ENCODE assay signal across 1 cellular context in the genomic region with DNA sequence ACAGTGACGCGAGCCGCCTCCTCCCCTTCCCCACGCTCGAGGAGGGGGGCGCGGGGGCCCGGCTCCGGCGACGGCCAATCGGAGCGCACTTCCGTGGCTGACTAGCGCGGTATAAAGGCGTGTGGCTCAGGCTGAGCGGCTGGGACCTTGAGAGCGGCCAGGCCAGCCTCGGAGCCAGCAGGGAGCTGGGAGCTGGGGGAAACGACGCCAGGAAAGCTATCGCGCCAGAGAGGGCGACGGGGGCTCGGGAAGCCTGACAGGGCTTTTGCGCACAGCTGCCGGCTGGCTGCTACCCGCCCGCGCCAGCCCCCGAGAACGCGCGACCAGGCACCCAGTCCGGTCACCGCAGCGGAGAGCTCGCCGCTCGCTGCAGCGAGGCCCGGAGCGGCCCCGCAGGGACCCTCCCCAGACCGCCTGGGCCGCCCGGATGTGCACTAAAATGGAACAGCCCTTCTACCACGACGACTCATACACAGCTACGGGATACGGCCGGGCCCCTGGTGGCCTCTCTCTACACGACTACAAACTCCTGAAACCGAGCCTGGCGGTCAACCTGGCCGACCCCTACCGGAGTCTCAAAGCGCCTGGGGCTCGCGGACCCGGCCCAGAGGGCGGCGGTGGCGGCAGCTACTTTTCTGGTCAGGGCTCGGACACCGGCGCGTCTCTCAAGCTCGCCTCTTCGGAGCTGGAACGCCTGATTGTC.
A peak's percentile ranks its signal among the peaks of the same experiment; 100 is the strongest.
TF ChIP-seq lines count a peak whose summit lies in the region.

A gene (plus strand): TSS at position 142 of the 703 bp plus-strand sequence. CDS start 286 bp downstream, at position 428.

TF ChIP-seq in K562, 482 proteins besides CTCF, POLR2A, EP300 and RAD21 (continued from another document and continues in another):
- TF ChIP-seq, protein P1, sequence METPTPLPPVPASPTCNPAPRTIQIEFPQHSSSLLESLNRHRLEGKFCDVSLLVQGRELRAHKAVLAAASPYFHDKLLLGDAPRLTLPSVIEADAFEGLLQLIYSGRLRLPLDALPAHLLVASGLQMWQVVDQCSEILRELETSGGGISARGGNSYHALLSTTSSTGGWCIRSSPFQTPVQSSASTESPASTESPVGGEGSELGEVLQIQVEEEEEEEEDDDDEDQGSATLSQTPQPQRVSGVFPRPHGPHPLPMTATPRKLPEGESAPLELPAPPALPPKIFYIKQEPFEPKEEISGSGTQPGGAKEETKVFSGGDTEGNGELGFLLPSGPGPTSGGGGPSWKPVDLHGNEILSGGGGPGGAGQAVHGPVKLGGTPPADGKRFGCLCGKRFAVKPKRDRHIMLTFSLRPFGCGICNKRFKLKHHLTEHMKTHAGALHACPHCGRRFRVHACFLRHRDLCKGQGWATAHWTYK (CRISPR knock-in tag; IDR thresholded peaks at IDR 0.05), result peak; percentile 85
- no peak for TF ChIP-seq ZNF217 (CRISPR knock-in tag; IDR thresholded peaks at IDR 0.05)
- TF ChIP-seq NR1H2 (CRISPR knock-in tag; IDR thresholded peaks at IDR 0.05), result peak; percentile 87; the same call in 1 of the 2 replicates
- peak; percentile 100 for TF ChIP-seq KDM5B (IDR thresholded peaks at IDR 0.05; ENCODE audit: insufficient replicate concordance, low read depth, low read length)
- no peak for TF ChIP-seq KAT8 (IDR thresholded peaks at IDR 0.05; ENCODE audit: low read depth)
- peak; percentile 99 for TF ChIP-seq MTA3 (IDR thresholded peaks at IDR 0.05; ENCODE audit: borderline replicate concordance)
- TF ChIP-seq, protein P2, sequence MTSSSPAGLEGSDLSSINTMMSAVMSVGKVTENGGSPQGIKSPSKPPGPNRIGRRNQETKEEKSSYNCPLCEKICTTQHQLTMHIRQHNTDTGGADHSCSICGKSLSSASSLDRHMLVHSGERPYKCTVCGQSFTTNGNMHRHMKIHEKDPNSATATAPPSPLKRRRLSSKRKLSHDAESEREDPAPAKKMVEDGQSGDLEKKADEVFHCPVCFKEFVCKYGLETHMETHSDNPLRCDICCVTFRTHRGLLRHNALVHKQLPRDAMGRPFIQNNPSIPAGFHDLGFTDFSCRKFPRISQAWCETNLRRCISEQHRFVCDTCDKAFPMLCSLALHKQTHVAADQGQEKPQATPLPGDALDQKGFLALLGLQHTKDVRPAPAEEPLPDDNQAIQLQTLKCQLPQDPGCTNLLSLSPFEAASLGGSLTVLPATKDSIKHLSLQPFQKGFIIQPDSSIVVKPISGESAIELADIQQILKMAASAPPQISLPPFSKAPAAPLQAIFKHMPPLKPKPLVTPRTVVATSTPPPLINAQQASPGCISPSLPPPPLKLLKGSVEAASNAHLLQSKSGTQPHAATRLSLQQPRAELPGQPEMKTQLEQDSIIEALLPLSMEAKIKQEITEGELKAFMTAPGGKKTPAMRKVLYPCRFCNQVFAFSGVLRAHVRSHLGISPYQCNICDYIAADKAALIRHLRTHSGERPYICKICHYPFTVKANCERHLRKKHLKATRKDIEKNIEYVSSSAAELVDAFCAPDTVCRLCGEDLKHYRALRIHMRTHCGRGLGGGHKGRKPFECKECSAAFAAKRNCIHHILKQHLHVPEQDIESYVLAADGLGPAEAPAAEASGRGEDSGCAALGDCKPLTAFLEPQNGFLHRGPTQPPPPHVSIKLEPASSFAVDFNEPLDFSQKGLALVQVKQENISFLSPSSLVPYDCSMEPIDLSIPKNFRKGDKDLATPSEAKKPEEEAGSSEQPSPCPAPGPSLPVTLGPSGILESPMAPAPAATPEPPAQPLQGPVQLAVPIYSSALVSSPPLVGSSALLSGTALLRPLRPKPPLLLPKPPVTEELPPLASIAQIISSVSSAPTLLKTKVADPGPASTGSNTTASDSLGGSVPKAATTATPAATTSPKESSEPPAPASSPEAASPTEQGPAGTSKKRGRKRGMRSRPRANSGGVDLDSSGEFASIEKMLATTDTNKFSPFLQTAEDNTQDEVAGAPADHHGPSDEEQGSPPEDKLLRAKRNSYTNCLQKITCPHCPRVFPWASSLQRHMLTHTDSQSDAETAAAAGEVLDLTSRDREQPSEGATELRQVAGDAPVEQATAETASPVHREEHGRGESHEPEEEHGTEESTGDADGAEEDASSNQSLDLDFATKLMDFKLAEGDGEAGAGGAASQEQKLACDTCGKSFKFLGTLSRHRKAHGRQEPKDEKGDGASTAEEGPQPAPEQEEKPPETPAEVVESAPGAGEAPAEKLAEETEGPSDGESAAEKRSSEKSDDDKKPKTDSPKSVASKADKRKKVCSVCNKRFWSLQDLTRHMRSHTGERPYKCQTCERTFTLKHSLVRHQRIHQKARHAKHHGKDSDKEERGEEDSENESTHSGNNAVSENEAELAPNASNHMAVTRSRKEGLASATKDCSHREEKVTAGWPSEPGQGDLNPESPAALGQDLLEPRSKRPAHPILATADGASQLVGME (CRISPR knock-in tag; IDR thresholded peaks at IDR 0.05), result no peak; the same call in 1 of the 2 replicates
- TF ChIP-seq ARHGAP35 (IDR thresholded peaks at IDR 0.05; ENCODE audit: partially characterized antibody), result no peak
- TF ChIP-seq, protein P3, sequence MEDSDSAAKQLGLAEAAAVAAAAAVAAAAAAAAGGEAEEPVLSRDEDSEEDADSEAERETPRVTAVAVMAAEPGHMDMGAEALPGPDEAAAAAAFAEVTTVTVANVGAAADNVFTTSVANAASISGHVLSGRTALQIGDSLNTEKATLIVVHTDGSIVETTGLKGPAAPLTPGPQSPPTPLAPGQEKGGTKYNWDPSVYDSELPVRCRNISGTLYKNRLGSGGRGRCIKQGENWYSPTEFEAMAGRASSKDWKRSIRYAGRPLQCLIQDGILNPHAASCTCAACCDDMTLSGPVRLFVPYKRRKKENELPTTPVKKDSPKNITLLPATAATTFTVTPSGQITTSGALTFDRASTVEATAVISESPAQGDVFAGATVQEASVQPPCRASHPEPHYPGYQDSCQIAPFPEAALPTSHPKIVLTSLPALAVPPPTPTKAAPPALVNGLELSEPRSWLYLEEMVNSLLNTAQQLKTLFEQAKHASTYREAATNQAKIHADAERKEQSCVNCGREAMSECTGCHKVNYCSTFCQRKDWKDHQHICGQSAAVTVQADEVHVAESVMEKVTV (CRISPR knock-in tag; IDR thresholded peaks at IDR 0.05), result no peak
- TF ChIP-seq HIVEP1 (CRISPR knock-in tag; IDR thresholded peaks at IDR 0.05), result peak; percentile 55; the same call in 1 of the 2 replicates
- TF ChIP-seq, protein P4, sequence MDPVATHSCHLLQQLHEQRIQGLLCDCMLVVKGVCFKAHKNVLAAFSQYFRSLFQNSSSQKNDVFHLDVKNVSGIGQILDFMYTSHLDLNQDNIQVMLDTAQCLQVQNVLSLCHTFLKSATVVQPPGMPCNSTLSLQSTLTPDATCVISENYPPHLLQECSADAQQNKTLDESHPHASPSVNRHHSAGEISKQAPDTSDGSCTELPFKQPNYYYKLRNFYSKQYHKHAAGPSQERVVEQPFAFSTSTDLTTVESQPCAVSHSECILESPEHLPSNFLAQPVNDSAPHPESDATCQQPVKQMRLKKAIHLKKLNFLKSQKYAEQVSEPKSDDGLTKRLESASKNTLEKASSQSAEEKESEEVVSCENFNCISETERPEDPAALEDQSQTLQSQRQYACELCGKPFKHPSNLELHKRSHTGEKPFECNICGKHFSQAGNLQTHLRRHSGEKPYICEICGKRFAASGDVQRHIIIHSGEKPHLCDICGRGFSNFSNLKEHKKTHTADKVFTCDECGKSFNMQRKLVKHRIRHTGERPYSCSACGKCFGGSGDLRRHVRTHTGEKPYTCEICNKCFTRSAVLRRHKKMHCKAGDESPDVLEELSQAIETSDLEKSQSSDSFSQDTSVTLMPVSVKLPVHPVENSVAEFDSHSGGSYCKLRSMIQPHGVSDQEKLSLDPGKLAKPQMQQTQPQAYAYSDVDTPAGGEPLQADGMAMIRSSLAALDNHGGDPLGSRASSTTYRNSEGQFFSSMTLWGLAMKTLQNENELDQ (CRISPR knock-in tag; IDR thresholded peaks at IDR 0.05; ENCODE audit: borderline replicate concordance), result no peak
- TF ChIP-seq, protein P5, sequence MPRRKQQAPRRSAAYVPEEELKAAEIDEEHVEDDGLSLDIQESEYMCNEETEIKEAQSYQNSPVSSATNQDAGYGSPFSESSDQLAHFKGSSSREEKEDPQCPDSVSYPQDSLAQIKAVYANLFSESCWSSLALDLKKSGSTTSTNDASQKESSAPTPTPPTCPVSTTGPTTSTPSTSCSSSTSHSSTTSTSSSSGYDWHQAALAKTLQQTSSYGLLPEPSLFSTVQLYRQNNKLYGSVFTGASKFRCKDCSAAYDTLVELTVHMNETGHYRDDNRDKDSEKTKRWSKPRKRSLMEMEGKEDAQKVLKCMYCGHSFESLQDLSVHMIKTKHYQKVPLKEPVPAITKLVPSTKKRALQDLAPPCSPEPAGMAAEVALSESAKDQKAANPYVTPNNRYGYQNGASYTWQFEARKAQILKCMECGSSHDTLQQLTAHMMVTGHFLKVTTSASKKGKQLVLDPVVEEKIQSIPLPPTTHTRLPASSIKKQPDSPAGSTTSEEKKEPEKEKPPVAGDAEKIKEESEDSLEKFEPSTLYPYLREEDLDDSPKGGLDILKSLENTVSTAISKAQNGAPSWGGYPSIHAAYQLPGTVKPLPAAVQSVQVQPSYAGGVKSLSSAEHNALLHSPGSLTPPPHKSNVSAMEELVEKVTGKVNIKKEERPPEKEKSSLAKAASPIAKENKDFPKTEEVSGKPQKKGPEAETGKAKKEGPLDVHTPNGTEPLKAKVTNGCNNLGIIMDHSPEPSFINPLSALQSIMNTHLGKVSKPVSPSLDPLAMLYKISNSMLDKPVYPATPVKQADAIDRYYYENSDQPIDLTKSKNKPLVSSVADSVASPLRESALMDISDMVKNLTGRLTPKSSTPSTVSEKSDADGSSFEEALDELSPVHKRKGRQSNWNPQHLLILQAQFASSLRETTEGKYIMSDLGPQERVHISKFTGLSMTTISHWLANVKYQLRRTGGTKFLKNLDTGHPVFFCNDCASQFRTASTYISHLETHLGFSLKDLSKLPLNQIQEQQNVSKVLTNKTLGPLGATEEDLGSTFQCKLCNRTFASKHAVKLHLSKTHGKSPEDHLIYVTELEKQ (CRISPR knock-in tag; IDR thresholded peaks at IDR 0.05), result no peak
- no peak for TF ChIP-seq IRF2 (CRISPR knock-in tag; IDR thresholded peaks at IDR 0.05)
- peak; percentile 96 for TF ChIP-seq ELF1 (tag; IDR thresholded peaks at IDR 0.05)
- TF ChIP-seq ESRRA (IDR thresholded peaks at IDR 0.05; ENCODE audit: borderline replicate concordance, low read depth), result peak; percentile 68; the same call in 1 of the 2 replicates
- TF ChIP-seq, protein P6, sequence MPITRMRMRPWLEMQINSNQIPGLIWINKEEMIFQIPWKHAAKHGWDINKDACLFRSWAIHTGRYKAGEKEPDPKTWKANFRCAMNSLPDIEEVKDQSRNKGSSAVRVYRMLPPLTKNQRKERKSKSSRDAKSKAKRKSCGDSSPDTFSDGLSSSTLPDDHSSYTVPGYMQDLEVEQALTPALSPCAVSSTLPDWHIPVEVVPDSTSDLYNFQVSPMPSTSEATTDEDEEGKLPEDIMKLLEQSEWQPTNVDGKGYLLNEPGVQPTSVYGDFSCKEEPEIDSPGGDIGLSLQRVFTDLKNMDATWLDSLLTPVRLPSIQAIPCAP (CRISPR knock-in tag; IDR thresholded peaks at IDR 0.05; ENCODE audit: borderline replicate concordance), result no peak; the same call in 1 of the 2 replicates
- TF ChIP-seq, protein P7, sequence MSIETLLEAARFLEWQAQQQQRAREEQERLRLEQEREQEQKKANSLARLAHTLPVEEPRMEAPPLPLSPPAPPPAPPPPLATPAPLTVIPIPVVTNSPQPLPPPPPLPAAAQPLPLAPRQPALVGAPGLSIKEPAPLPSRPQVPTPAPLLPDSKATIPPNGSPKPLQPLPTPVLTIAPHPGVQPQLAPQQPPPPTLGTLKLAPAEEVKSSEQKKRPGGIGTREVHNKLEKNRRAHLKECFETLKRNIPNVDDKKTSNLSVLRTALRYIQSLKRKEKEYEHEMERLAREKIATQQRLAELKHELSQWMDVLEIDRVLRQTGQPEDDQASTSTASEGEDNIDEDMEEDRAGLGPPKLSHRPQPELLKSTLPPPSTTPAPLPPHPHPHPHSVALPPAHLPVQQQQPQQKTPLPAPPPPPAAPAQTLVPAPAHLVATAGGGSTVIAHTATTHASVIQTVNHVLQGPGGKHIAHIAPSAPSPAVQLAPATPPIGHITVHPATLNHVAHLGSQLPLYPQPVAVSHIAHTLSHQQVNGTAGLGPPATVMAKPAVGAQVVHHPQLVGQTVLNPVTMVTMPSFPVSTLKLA (conservative IDR thresholded peaks at IDR 0.05), result no peak; a peak in 1 of 4 replicates
- TF ChIP-seq, protein P8, sequence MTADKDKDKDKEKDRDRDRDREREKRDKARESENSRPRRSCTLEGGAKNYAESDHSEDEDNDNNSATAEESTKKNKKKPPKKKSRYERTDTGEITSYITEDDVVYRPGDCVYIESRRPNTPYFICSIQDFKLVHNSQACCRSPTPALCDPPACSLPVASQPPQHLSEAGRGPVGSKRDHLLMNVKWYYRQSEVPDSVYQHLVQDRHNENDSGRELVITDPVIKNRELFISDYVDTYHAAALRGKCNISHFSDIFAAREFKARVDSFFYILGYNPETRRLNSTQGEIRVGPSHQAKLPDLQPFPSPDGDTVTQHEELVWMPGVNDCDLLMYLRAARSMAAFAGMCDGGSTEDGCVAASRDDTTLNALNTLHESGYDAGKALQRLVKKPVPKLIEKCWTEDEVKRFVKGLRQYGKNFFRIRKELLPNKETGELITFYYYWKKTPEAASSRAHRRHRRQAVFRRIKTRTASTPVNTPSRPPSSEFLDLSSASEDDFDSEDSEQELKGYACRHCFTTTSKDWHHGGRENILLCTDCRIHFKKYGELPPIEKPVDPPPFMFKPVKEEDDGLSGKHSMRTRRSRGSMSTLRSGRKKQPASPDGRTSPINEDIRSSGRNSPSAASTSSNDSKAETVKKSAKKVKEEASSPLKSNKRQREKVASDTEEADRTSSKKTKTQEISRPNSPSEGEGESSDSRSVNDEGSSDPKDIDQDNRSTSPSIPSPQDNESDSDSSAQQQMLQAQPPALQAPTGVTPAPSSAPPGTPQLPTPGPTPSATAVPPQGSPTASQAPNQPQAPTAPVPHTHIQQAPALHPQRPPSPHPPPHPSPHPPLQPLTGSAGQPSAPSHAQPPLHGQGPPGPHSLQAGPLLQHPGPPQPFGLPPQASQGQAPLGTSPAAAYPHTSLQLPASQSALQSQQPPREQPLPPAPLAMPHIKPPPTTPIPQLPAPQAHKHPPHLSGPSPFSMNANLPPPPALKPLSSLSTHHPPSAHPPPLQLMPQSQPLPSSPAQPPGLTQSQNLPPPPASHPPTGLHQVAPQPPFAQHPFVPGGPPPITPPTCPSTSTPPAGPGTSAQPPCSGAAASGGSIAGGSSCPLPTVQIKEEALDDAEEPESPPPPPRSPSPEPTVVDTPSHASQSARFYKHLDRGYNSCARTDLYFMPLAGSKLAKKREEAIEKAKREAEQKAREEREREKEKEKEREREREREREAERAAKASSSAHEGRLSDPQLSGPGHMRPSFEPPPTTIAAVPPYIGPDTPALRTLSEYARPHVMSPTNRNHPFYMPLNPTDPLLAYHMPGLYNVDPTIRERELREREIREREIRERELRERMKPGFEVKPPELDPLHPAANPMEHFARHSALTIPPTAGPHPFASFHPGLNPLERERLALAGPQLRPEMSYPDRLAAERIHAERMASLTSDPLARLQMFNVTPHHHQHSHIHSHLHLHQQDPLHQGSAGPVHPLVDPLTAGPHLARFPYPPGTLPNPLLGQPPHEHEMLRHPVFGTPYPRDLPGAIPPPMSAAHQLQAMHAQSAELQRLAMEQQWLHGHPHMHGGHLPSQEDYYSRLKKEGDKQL (CRISPR knock-in tag; IDR thresholded peaks at IDR 0.05; ENCODE audit: borderline replicate concordance), result no peak; the same call in 1 of the 2 replicates
- no peak for TF ChIP-seq PHB (CRISPR knock-in tag; IDR thresholded peaks at IDR 0.05)
- no peak; the same call in 1 of the 2 replicates for TF ChIP-seq ZNF384 (IDR thresholded peaks at IDR 0.05; ENCODE audit: low read depth, low read length)
- TF ChIP-seq, protein P9, sequence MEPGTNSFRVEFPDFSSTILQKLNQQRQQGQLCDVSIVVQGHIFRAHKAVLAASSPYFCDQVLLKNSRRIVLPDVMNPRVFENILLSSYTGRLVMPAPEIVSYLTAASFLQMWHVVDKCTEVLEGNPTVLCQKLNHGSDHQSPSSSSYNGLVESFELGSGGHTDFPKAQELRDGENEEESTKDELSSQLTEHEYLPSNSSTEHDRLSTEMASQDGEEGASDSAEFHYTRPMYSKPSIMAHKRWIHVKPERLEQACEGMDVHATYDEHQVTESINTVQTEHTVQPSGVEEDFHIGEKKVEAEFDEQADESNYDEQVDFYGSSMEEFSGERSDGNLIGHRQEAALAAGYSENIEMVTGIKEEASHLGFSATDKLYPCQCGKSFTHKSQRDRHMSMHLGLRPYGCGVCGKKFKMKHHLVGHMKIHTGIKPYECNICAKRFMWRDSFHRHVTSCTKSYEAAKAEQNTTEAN (CRISPR knock-in tag; IDR thresholded peaks at IDR 0.05), result no peak; the same call in 1 of the 2 replicates
